Comparison of ENCODE assay signal across 13 cellular contexts in the genomic region with DNA sequence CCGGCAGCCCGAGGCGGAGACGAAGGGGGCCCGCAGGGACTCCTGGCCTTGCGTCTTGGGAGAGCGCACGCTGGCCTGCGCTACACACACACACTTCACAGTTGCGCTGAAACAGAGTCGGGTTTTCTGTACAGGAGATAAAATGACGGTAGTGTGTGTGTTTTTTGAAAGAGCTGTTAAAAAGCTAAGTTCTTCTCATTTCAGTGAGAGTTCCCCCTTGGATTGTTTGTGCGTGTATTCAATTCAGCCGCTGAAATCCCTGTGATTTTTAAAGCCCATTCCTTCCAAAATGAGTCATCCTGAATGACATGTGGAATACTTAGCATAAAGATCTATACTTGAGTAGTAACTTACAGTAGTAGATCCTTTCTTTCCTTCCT. TPM values are rescaled to one million over a fixed set of nuclear protein-coding genes. Genes with fewer than 3 reads are reported as not detected.
DNase-seq lines count a peak whose midpoint lies in the region; ATAC-seq and TF ChIP-seq lines count a peak whose summit lies in the region.
"Had no signal": no experiment of that assay in that cellular context is flagged by ENCODE, and none has a peak within 500 bp of the region (broad histone marks: within the 10 kb centered on the region; RNA-seq: fewer than 3 reads in every experiment).

No MANE protein-coding gene starts in this region.

- peak overlapping the region; percentile 83 to 97 (median 91) for H3K4me2 ChIP-seq in BLaER1 treated with 17β-estradiol and CSF1 and Interleukin-3, amounts not matched to agents 10 nM and 100 nM

- H3K4me1 Mint-ChIP-seq in chondrocyte (ENCODE audit: low read depth) (peaks cover 37% of the 10 kb centered on the region), mesothelial cell of epicardium (peaks cover 28% of the 10 kb centered on the region)
- H3K4me1 Mint-ChIP-seq in T-helper 2 cell treated with Interferon-gamma antibody and Interleukin-4, amounts not matched to agents 5 μg/mL and 100 μg/mL, for 36 hours (ENCODE audit: low read depth), result no peaks in the 10 kb centered on the region
- H3K4me1 Mint-ChIP-seq: CD14-positive monocyte had no signal

- peaks cover 0 to 33% (median 23%) of the 10 kb centered on the region in 11 experiments; a peak in 20 of 22 replicates for H3K27me3 ChIP-seq in BLaER1 treated with 17β-estradiol and CSF1 and Interleukin-3, amounts not matched to agents 10 nM and 100 nM

- peak overlapping the region in 5 of 11 experiments; percentile 6 to 42 (median 28); a peak in 5 of 22 replicates for H3K9ac ChIP-seq in BLaER1 treated with 17β-estradiol and CSF1 and Interleukin-3, amounts not matched to agents 10 nM and 100 nM

- H3K36me3 ChIP-seq in BLaER1 treated with 17β-estradiol and CSF1 and Interleukin-3, amounts not matched to agents 10 nM and 100 nM, result no peaks in the 10 kb centered on the region

- H3K4me3 ChIP-seq in BLaER1 treated with 17β-estradiol and CSF1 and Interleukin-3, amounts not matched to agents 10 nM and 100 nM, result peak overlapping the region; percentile 40 to 68 (median 53); a peak in 18 of 20 replicates

- H3K27me3 Mint-ChIP-seq in chondrocyte (ENCODE audit: low read depth), result no peaks in the 10 kb centered on the region
- H3K27me3 Mint-ChIP-seq in mesothelial cell of epicardium (ENCODE audit: low read depth), result peaks cover 14% of the 10 kb centered on the region
- peaks cover 20% of the 10 kb centered on the region for H3K27me3 Mint-ChIP-seq in T-helper 2 cell treated with Interferon-gamma antibody and Interleukin-4, amounts not matched to agents 5 μg/mL and 100 μg/mL, for 36 hours (ENCODE audit: low read depth)

- peaks cover 28 to 82% (median 58%) of the 10 kb centered on the region in 10 experiments for H3K4me1 ChIP-seq in BLaER1 treated with 17β-estradiol and CSF1 and Interleukin-3, amounts not matched to agents 10 nM and 100 nM

- TF ChIP-seq CTCF in chondrocyte (IDR thresholded peaks at IDR 0.05) (no peak), mesothelial cell of epicardium (IDR thresholded peaks at IDR 0.05; ENCODE audit: unreplicated experiment) (no peak)

- H3K36me3 Mint-ChIP-seq in chondrocyte (ENCODE audit: low read depth) (no peaks in the 10 kb centered on the region), mesothelial cell of epicardium (no peaks in the 10 kb centered on the region)
- H3K36me3 Mint-ChIP-seq in T-helper 2 cell treated with Interferon-gamma antibody and Interleukin-4, amounts not matched to agents 5 μg/mL and 100 μg/mL, for 36 hours (ENCODE audit: low read depth), result no peaks in the 10 kb centered on the region
- H3K36me3 Mint-ChIP-seq: CD14-positive monocyte, IgD-negative memory B cell had no signal

- H3K4me3 Mint-ChIP-seq in chondrocyte (ENCODE audit: unreplicated experiment) (peak overlapping the region; percentile 67), mesothelial cell of epicardium (peak overlapping the region; percentile 66)
- H3K4me3 Mint-ChIP-seq in T-helper 2 cell treated with Interferon-gamma antibody and Interleukin-4, amounts not matched to agents 5 μg/mL and 100 μg/mL, for 36 hours, result no peak overlapping the region
- H3K4me3 Mint-ChIP-seq: activated CD8-positive, alpha-beta T cell treated with anti-CD3 and anti-CD28 coated beads, Interleukin-2, amount 10 ng/mL, durations not matched to agents 7 days and 5 days had no signal

- H3K9me3 Mint-ChIP-seq in chondrocyte (ENCODE audit: low read depth), result no peaks in the 10 kb centered on the region
- H3K9me3 Mint-ChIP-seq in mesothelial cell of epicardium, result no peaks in the 10 kb centered on the region
- no peaks in the 10 kb centered on the region for H3K9me3 Mint-ChIP-seq in T-helper 2 cell treated with Interferon-gamma antibody and Interleukin-4, amounts not matched to agents 5 μg/mL and 100 μg/mL, for 36 hours

- H4K20me1 ChIP-seq in BLaER1 treated with 17β-estradiol and CSF1 and Interleukin-3, amounts not matched to agents 10 nM and 100 nM, result no peaks in the 10 kb centered on the region

- no peaks in the 10 kb centered on the region for H3K9me3 ChIP-seq in BLaER1 treated with 17β-estradiol and CSF1 and Interleukin-3, amounts not matched to agents 10 nM and 100 nM (replicated peaks in 1 of 11)

- H3K27ac Mint-ChIP-seq in chondrocyte (ENCODE audit: unreplicated experiment), result peak overlapping the region; percentile 73
- H3K27ac Mint-ChIP-seq in mesothelial cell of epicardium, result no peak overlapping the region
- H3K27ac Mint-ChIP-seq in T-helper 2 cell treated with Interferon-gamma antibody and Interleukin-4, amounts not matched to agents 5 μg/mL and 100 μg/mL, for 36 hours, result no peak overlapping the region
- H3K27ac Mint-ChIP-seq: activated CD8-positive, alpha-beta T cell treated with anti-CD3 and anti-CD28 coated beads, Interleukin-2, amount 10 ng/mL, durations not matched to agents 7 days and 5 days; CD14-positive monocyte; IgD-negative memory B cell had no signal

- DNase-seq in HT1080 (ENCODE audit: low read depth) (peak; percentile 13), chondrocyte (ENCODE audit: low spot score) (no peak), mesothelial cell of epicardium (ENCODE audit: low spot score in 2 of 2, unreplicated experiment in 2 of 2) (no peak)
- no peak for DNase-seq in activated CD8-positive, alpha-beta memory T cell treated with anti-CD3 and anti-CD28 coated beads, Interleukin-2, amount 50 U/mL, for 4 hours
- DNase-seq in T-helper 2 cell treated with Interferon-gamma antibody and Interleukin-4, amounts not matched to agents 5 μg/mL and 100 μg/mL, for 36 hours (ENCODE audit: low spot score), result no peak
- DNase-seq: activated CD8-positive, alpha-beta T cell treated with anti-CD3 and anti-CD28 coated beads, Interleukin-2, amount 10 ng/mL, durations not matched to agents 7 days and 5 days; activated naive CD4-positive, alpha-beta T cell treated with Interleukin-2 at 50 U/mL for 16 hours; NCI-H446 treated with DMSO at 0.1 percent for 48 hours had no signal

- no peak for ATAC-seq in HG02840 (IDR thresholded peaks at IDR 0.05; ENCODE audit: low FRiP score, unreplicated experiment)
- no peak for ATAC-seq in HG03520 (IDR thresholded peaks at IDR 0.05; ENCODE audit: unreplicated experiment)
- ATAC-seq: activated CD8-positive, alpha-beta T cell treated with anti-CD3 and anti-CD28 coated beads, Interleukin-2, amount 10 ng/mL, durations not matched to agents 7 days and 5 days had no signal

- no peak overlapping the region for H3K27ac ChIP-seq in BLaER1 treated with 17β-estradiol and CSF1 and Interleukin-3, amounts not matched to agents 10 nM and 100 nM

RNA-seq across cellular contexts. Expression of a gene that starts 18.3 kb away (rescaled TPM):
- not detected in 2 replicates for total RNA-seq in HT1080 (2014; rRNA removed; shearing (Covaris generic))
- not detected in 2 replicates for polyA plus RNA-seq in HT1080 (2015; cell fraction: cytosol; rRNA removed)
- polyA plus RNA-seq in HT1080 (2015; cell fraction: nucleus; rRNA removed), result not detected in 2 replicates
- total RNA-seq in chondrocyte (31.6 to 46.6 TPM (median 32.1 TPM) in 3 replicates), mesothelial cell of epicardium (45.0 to 47.0 TPM (median 46.2 TPM) in 3 replicates)
- total RNA-seq: activated CD8-positive, alpha-beta T cell treated with anti-CD3 and anti-CD28 coated beads, Interleukin-2, amount 10 ng/mL, durations not matched to agents 7 days and 5 days had no signal
- polyA plus RNA-seq: CD14-positive monocyte, IgD-negative memory B cell had no signal

Comparison
In these comparisons a context has a peak if more than half of its experiments do, and no peak if none do; other contexts are left out.
1. RNA of a gene that starts 18.3 kb away (total RNA-seq): 45.0 to 47.0 TPM in mesothelial cell of epicardium and 31.6 to 46.6 TPM in chondrocyte; not detected in HT1080; every median in the first group is over 10 times any median in the second.